8 cellular contexts compared by ENCODE assay signal in genomic region chr19:4457654-4458406, GRCh38. TPM values are rescaled to one million over a fixed set of nuclear protein-coding genes. Genes with fewer than 3 reads are reported as not detected.
A peak's percentile ranks its signal among the peaks of the same experiment; 100 is the strongest.
DNase-seq lines count a peak whose midpoint lies in the region; ATAC-seq and TF ChIP-seq lines count a peak whose summit lies in the region.

TSS of gene UBXN6 (minus strand) at chr19:4457794. CDS start at chr19:4457697, 97 bp downstream.

- peaks cover 2% of the 10 kb centered on the region for H3K36me3 Mint-ChIP-seq in T-helper 17 cell (ENCODE audit: low read depth)

- peak within 1 kb of the TSS; percentile 96 for H3K27ac Mint-ChIP-seq in T-helper 17 cell

- peak; percentile 22 for TF ChIP-seq POLR2A in prostate gland (IDR thresholded peaks at IDR 0.05)

- H3K9me3 ChIP-seq in T-helper 17 cell (ENCODE audit: control insufficient read depth, low read length, poor library complexity, severe bottlenecking), result no peaks in the 10 kb centered on the region
- no peaks in the 10 kb centered on the region for H3K9me3 ChIP-seq in prostate gland

- peaks cover 17% of the 10 kb centered on the region for H3K4me1 ChIP-seq in prostate gland (replicated peaks)
- no peaks in the 10 kb centered on the region for H3K4me1 ChIP-seq in urinary bladder (ENCODE audit: insufficient read depth)

- peak within 1 kb of the TSS; percentile 84 to 93 for H3K27ac ChIP-seq in prostate gland
- peak within 1 kb of the TSS; percentile 83 for H3K27ac ChIP-seq in urinary bladder (ENCODE audit: low read depth)

- no peaks in the 10 kb centered on the region for H3K27me3 Mint-ChIP-seq in T-helper 17 cell

- peak; percentile 95 for ATAC-seq in HG02885 (IDR thresholded peaks at IDR 0.05; ENCODE audit: poor library complexity, unreplicated experiment)
- peak; percentile 98 for ATAC-seq in T-helper 17 cell
- peak; percentile 90 for ATAC-seq in left ventricle myocardium superior

- DNase-seq in GM13976 (ENCODE audit: low spot score) (peak; percentile 99), NCI-H1694 treated with DMSO at 0.1 percent for 48 hours (lab: John Stamatoyannopoulos, UW) (peak; percentile 87), T-helper 17 cell (peak; percentile 95 to 98 (median 98)), amygdala (lab: John Stamatoyannopoulos, UW) (peak; percentile 40 to 99 (median 93)), left ventricle myocardium superior (peak; percentile 99), prostate gland (ENCODE audit: low spot score) (peak; percentile 99)

- intact Hi-C loops in left ventricle myocardium superior (cut with micrococcal nuclease), result no loop called here
- intact Hi-C loops in prostate gland (cut with DNase I), result loop anchor here (5.0 kb wide), 1 partner anchor 56 kb away; the partner anchor contains the start of genes CHAF1A and SH3GL1

- in situ Hi-C loops in GM13976 (cut with MboI; ENCODE audit: low sequenced_read_pairs, unreplicated experiment), result no loop called here

- H3K27me3 ChIP-seq in prostate gland (replicated peaks; ENCODE audit: insufficient read depth), result no peaks in the 10 kb centered on the region

- 8% methylated on average over 52 of the region's 52 CpGs for WGBS in prostate gland
- WGBS in urinary bladder, result 7% methylated on average over 52 of the region's 52 CpGs

- H3K36me3 ChIP-seq in prostate gland, result peaks cover 4 to 5% of the 10 kb centered on the region in 2 donors
- no peaks in the 10 kb centered on the region for H3K36me3 ChIP-seq in urinary bladder (ENCODE audit: insufficient read depth)

- H3K4me1 Mint-ChIP-seq in T-helper 17 cell, result peaks cover 19% of the 10 kb centered on the region

- TF ChIP-seq CTCF in GM13976 (IDR thresholded peaks at IDR 0.05; ENCODE audit: borderline replicate concordance, control extremely low read depth, extremely low read depth, insufficient read depth, missing control alignments) (no peak), prostate gland (IDR thresholded peaks at IDR 0.05) (peak in 1 of 4 experiments; percentile 31)

- peak within 1 kb of the TSS; percentile 97 for H3K4me3 Mint-ChIP-seq in T-helper 17 cell

- H3K4me3 ChIP-seq in prostate gland (peak within 1 kb of the TSS; percentile 74 to 88), urinary bladder (ENCODE audit: low read depth, low read length) (peak within 1 kb of the TSS; percentile 89)

RNA-seq across cellular contexts. Expression of gene UBXN6, which starts in this region (rescaled TPM):
- 10 to 100 TPM; 49.5 to 68.7 TPM for total RNA-seq in T-helper 17 cell
- 127 TPM for total RNA-seq in left ventricle myocardium superior
- total RNA-seq in prostate gland, result 100 to 1,000 TPM in 1 of 2 donors, 10 to 100 TPM in 1; 82.7 to 199 TPM
- total RNA-seq in urinary bladder, result 39.5 TPM
- polyA plus RNA-seq in urinary bladder, result 135 TPM

Comparison
In these comparisons a context has a peak if more than half of its experiments do, and no peak if none do; other contexts are left out.
1. Peak in every context shown above with its lines: DNase-seq, ATAC-seq, H3K4me3 ChIP-seq and H3K27ac ChIP-seq.